Comparison of ENCODE assay signal across 1 cellular context in the genomic region with DNA sequence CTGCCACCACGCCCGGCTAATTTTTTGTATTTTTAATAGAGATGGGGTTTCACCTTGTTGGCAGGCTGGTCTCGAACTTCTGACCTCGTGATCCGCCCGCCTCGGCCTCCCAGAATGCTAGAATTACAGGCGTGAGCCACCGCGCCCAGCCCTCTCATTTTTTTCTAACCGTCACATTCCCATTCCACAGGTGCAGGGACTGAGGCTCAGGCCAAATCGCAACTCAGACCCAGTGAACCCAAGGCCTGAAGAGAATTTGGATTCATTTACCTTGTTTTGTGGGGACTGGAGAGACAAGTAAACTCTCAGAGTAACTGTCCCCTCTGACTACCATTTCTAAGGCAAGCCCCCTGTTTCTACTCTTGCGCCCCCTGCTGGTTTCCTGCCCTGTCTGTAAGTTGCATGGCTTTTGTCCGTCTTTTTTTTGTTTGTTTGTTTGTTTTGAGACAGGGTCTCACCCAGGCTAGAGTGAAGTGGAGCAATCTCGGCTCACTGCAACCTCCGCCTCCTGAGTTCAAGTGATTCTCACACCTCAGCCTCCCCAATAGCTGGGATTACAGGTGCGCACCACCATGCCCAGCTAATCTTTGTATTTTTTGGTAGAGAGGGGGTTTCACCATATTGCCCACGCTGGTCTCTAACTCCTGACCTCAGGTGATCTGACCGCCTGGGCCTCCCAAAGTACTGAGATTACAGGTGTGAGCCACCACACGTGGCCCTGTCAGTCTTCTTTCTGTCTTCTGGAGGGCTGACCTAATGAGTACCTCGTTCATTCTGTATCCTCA.
TF ChIP-seq lines count a peak whose summit lies in the region.

No MANE protein-coding gene starts in this region.

TF ChIP-seq in IMR-90, 13 proteins besides CTCF, POLR2A, EP300 and RAD21 (continued from another document):
- TF ChIP-seq, protein P1, sequence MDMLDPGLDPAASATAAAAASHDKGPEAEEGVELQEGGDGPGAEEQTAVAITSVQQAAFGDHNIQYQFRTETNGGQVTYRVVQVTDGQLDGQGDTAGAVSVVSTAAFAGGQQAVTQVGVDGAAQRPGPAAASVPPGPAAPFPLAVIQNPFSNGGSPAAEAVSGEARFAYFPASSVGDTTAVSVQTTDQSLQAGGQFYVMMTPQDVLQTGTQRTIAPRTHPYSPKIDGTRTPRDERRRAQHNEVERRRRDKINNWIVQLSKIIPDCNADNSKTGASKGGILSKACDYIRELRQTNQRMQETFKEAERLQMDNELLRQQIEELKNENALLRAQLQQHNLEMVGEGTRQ (IDR thresholded peaks at IDR 0.05; ENCODE audit: low read depth, low read length) = no peak
